9 cellular contexts compared by ENCODE assay signal in genomic region chr6:107488174-107488874, GRCh38. TPM values are rescaled to one million over a fixed set of nuclear protein-coding genes. Genes with fewer than 3 reads are reported as not detected.
DNase-seq lines count a peak whose midpoint lies in the region; ATAC-seq and TF ChIP-seq lines count a peak whose summit lies in the region.
"Had no signal": no experiment of that assay in that cellular context is flagged by ENCODE, and none has a peak within 500 bp of the region (broad histone marks: within the 10 kb centered on the region; RNA-seq: fewer than 3 reads in every experiment).

No MANE protein-coding gene starts in this region.

- intact Hi-C loops in CD4-positive, alpha-beta T cell (cut with DNase I, micrococcal nuclease): no loop called here

- H3K18ac ChIP-seq in neuronal stem cell (ENCODE audit: low read length): peak overlapping the region; percentile 92

- no peak overlapping the region for H4K91ac ChIP-seq in neuronal stem cell (ENCODE audit: low read depth, low read length, poor library complexity)

- CTCF ChIA-PET in CD4-positive, alpha-beta T cell (lab: Charles Lee): no interaction called here

- H3K4me3 ChIP-seq in NB4 (ENCODE audit: low read depth, low read length): peak overlapping the region; percentile 63
- peak overlapping the region; percentile 80 for H3K4me3 ChIP-seq in endodermal cell (ENCODE audit: low read length)
- peak overlapping the region; percentile 89 to 92 for H3K4me3 ChIP-seq in neuronal stem cell (ENCODE audit: low read length in 2 of 2)

- H3K36me3 ChIP-seq in endodermal cell (ENCODE audit: control insufficient read depth, insufficient read depth, low read length) (no peaks in the 10 kb centered on the region), neuronal stem cell (replicated peaks in 1 of 2; ENCODE audit: control insufficient read depth in 2 of 2, insufficient read depth in 2 of 2, low read length in 2 of 2) (no peaks in the 10 kb centered on the region)

- H3K4me2 ChIP-seq in neuronal stem cell (ENCODE audit: insufficient read depth, low read length, poor library complexity, severe bottlenecking): peak overlapping the region; percentile 95

- H3K79me1 ChIP-seq in neuronal stem cell (ENCODE audit: low read depth, low read length): peaks cover 4% of the 10 kb centered on the region

- H2BK5ac ChIP-seq in neuronal stem cell (ENCODE audit: low read length): no peak overlapping the region

- WGBS in endodermal cell (ENCODE audit: insufficient coverage in 1 of 2, insufficient read length in 1 of 2), 2 experiments: 1 to 3% methylated on average over 12 to 27 of the region's 27 CpGs
- WGBS in neuronal stem cell (ENCODE audit: extremely low coverage in 2 of 2, insufficient read length in 2 of 2, insufficient replicate concordance in 1 of 2), 2 donors: no CpG with 5 or more reads among the region's 27 CpGs

- no peak overlapping the region for H3K9ac ChIP-seq in endodermal cell (ENCODE audit: extremely low read depth, low read length, poor library complexity, severe bottlenecking)
- H3K9ac ChIP-seq in neuronal stem cell (ENCODE audit: low read depth, low read length, poor library complexity): peak overlapping the region; percentile 79

- H3K9me3 ChIP-seq in CD4-positive, alpha-beta T cell (ENCODE audit: control insufficient read depth, low read length): no peaks in the 10 kb centered on the region
- H3K9me3 ChIP-seq in endodermal cell (ENCODE audit: control insufficient read depth, low read length): no peaks in the 10 kb centered on the region
- H3K9me3 ChIP-seq in neuronal stem cell (replicated peaks in 1 of 2; ENCODE audit: control insufficient read depth in 2 of 2, insufficient read depth in 1 of 2, low read depth in 1 of 2, low read length in 2 of 2): peaks cover 0 to 2% of the 10 kb centered on the region in 2 donors

- H3K4me1 ChIP-seq in endodermal cell (ENCODE audit: control insufficient read depth, insufficient read depth, low read length): peaks cover 7% of the 10 kb centered on the region
- H3K4me1 ChIP-seq in neuronal stem cell (ENCODE audit: control insufficient read depth in 2 of 2, insufficient read depth in 1 of 2, low read depth in 1 of 2, low read length in 2 of 2): peaks cover 5 to 13% of the 10 kb centered on the region in 2 donors

- H3K27me3 Mint-ChIP-seq in CD4-positive, alpha-beta T cell: peaks cover 57% of the 10 kb centered on the region
- H3K27me3 Mint-ChIP-seq in endodermal cell (ENCODE audit: insufficient read depth): peaks cover 44% of the 10 kb centered on the region

- no peak overlapping the region for H3K23ac ChIP-seq in neuronal stem cell (ENCODE audit: low read depth, low read length, poor library complexity)

- H3K36me3 Mint-ChIP-seq in CD4-positive, alpha-beta T cell (ENCODE audit: low read depth): peaks cover 5% of the 10 kb centered on the region
- no peaks in the 10 kb centered on the region for H3K36me3 Mint-ChIP-seq in endodermal cell (ENCODE audit: low read depth)

- no peak for DNase-seq in CD4-positive, alpha-beta T cell
- DNase-seq in NB4 (ENCODE audit: low read depth) (no peak), endodermal cell (no peak), neuronal stem cell (ENCODE audit: low spot score) (no peak), NCI-H187 treated with DMSO at 0.1 percent for 48 hours (lab: John Stamatoyannopoulos, UW) (no peak), KG1 (lab: John Stamatoyannopoulos, UW) (no peak), NOMO-1 (lab: John Stamatoyannopoulos, UW; ENCODE audit: unreplicated experiment in 2 of 2) (no peak), NCI-H1105 (lab: John Stamatoyannopoulos, UW) (no peak)
- DNase-seq: activated gamma-delta T cell treated with Interleukin-2 at 50 U/mL for 16 hours had no signal

- peak overlapping the region; percentile 94 for H3K4me3 Mint-ChIP-seq in CD4-positive, alpha-beta T cell
- peak overlapping the region; percentile 68 for H3K4me3 Mint-ChIP-seq in endodermal cell

- H2AFZ ChIP-seq in neuronal stem cell (ENCODE audit: low read length): peak overlapping the region; percentile 94

- no peak overlapping the region for H4K8ac ChIP-seq in neuronal stem cell (ENCODE audit: low read depth, low read length)

- H3K27ac ChIP-seq in CD4-positive, alpha-beta T cell (ENCODE audit: low read depth, low read length): no peak overlapping the region
- no peak overlapping the region for H3K27ac ChIP-seq in endodermal cell (ENCODE audit: low read depth, low read length)
- H3K27ac ChIP-seq in neuronal stem cell (replicated peaks; ENCODE audit: low read length): no peak overlapping the region

- TF ChIP-seq CTCF in CD4-positive, alpha-beta T cell (IDR thresholded peaks at IDR 0.05): no peak
- no peak for TF ChIP-seq CTCF in NB4 (IDR thresholded peaks at IDR 0.05; ENCODE audit: low read depth, low read length)
- no peak for TF ChIP-seq CTCF in endodermal cell (conservative IDR thresholded peaks at IDR 0.05)

- peak; percentile 36 for ATAC-seq in CD4-positive, alpha-beta T cell (ENCODE audit: poor library complexity)

- peak overlapping the region; percentile 36 for H2BK12ac ChIP-seq in neuronal stem cell (ENCODE audit: low read length)

- peaks cover 24% of the 10 kb centered on the region for H3K4me1 Mint-ChIP-seq in CD4-positive, alpha-beta T cell (ENCODE audit: low read depth)
- peaks cover 12% of the 10 kb centered on the region for H3K4me1 Mint-ChIP-seq in endodermal cell

- peak overlapping the region; percentile 81 for H2BK15ac ChIP-seq in neuronal stem cell (ENCODE audit: low read length)

- TF ChIP-seq POLR2A in NB4 (IDR thresholded peaks at IDR 0.05; ENCODE audit: extremely low read depth, insufficient read length): no peak

- no peak overlapping the region for H2AK5ac ChIP-seq in neuronal stem cell (ENCODE audit: low read depth, low read length)

- peak overlapping the region; percentile 42 for H3K14ac ChIP-seq in neuronal stem cell (ENCODE audit: low read length)

- H3K27me3 ChIP-seq in CD4-positive, alpha-beta T cell (ENCODE audit: control insufficient read depth, insufficient read depth, low read length): peaks cover 72% of the 10 kb centered on the region
- H3K27me3 ChIP-seq in endodermal cell (ENCODE audit: control insufficient read depth, insufficient read depth, low read length, poor library complexity, severe bottlenecking) (peaks cover 63% of the 10 kb centered on the region), neuronal stem cell (ENCODE audit: control insufficient read depth in 3 of 3, insufficient read depth in 3 of 3, low read depth in 1 of 3, low read length in 3 of 3) (peaks cover 0 to 16% (median 0%) of the 10 kb centered on the region in 3 experiments)

- no peak overlapping the region for H2BK120ac ChIP-seq in neuronal stem cell (ENCODE audit: low read depth, low read length)

- no peaks in the 10 kb centered on the region for H3K9me3 Mint-ChIP-seq in CD4-positive, alpha-beta T cell
- no peaks in the 10 kb centered on the region for H3K9me3 Mint-ChIP-seq in endodermal cell

- no peak overlapping the region for H3K4ac ChIP-seq in neuronal stem cell (ENCODE audit: low read length)

- POLR2A ChIA-PET in CD4-positive, alpha-beta T cell (lab: Charles Lee): interaction anchor here (2.9 kb wide), 1 partner anchor 29 kb away, joined by 9 read pairs; the partner anchor contains the start of gene PDSS2

- H3K27ac Mint-ChIP-seq in CD4-positive, alpha-beta T cell: no peak overlapping the region
- no peak overlapping the region for H3K27ac Mint-ChIP-seq in endodermal cell

RNA-seq across cellular contexts. Expression of gene SOBP, which starts 1.6 kb away (rescaled TPM):
- under 1 TPM; 0.05 to 0.17 TPM for total RNA-seq in CD4-positive, alpha-beta T cell
- total RNA-seq in endodermal cell: 1 to 10 TPM; 1.5 to 1.9 TPM
- polyA plus RNA-seq in endodermal cell (2013, experiment 1 of 2): 11.8 TPM
- polyA plus RNA-seq in endodermal cell (2013, experiment 2 of 2): 14.2 TPM
- 11.5 TPM for polyA plus RNA-seq in neuronal stem cell (2013, experiment 1 of 2)
- polyA plus RNA-seq in neuronal stem cell (2013, experiment 2 of 2): 11.8 TPM

RNA-seq across cellular contexts. Expression of gene PDSS2, which starts 29.0 kb away (rescaled TPM):
- total RNA-seq in CD4-positive, alpha-beta T cell: 1 to 10 TPM; 5.8 to 6.6 TPM
- total RNA-seq in endodermal cell: 10 to 100 TPM in 1 of 2 donors, 1 to 10 TPM in 1; 8.2 to 13.7 TPM
- polyA plus RNA-seq in endodermal cell (2013, experiment 1 of 2): 11.3 TPM
- 10.0 TPM for polyA plus RNA-seq in endodermal cell (2013, experiment 2 of 2)
- 7.8 TPM for polyA plus RNA-seq in neuronal stem cell (2013, experiment 1 of 2)
- polyA plus RNA-seq in neuronal stem cell (2013, experiment 2 of 2): 7.1 TPM
